Comparison of ENCODE assay signal across 1 cellular context in the genomic region with DNA sequence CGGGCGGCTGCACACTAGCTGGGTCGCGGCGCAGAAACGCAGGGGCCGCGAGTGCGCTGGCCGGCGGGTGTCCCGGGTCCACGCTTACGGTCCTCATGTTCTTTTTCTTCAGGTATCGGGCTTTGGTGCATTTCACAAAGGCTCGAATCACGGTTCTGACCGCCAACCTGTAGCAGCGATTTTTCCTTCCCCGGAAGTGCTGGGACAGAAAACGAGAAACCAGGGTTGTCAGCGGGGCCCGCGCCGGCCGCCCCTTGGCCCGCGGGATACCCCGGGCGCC.
TF ChIP-seq lines count a peak whose summit lies in the region.

No MANE protein-coding gene starts in this region.

TF ChIP-seq in K562, 482 proteins besides CTCF, POLR2A, EP300 and RAD21 (continues in another document):
- TF ChIP-seq, protein P1, sequence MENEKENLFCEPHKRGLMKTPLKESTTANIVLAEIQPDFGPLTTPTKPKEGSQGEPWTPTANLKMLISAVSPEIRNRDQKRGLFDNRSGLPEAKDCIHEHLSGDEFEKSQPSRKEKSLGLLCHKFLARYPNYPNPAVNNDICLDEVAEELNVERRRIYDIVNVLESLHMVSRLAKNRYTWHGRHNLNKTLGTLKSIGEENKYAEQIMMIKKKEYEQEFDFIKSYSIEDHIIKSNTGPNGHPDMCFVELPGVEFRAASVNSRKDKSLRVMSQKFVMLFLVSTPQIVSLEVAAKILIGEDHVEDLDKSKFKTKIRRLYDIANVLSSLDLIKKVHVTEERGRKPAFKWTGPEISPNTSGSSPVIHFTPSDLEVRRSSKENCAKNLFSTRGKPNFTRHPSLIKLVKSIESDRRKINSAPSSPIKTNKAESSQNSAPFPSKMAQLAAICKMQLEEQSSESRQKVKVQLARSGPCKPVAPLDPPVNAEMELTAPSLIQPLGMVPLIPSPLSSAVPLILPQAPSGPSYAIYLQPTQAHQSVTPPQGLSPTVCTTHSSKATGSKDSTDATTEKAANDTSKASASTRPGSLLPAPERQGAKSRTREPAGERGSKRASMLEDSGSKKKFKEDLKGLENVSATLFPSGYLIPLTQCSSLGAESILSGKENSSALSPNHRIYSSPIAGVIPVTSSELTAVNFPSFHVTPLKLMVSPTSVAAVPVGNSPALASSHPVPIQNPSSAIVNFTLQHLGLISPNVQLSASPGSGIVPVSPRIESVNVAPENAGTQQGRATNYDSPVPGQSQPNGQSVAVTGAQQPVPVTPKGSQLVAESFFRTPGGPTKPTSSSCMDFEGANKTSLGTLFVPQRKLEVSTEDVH (IDR thresholded peaks at IDR 0.05; ENCODE audit: low read depth, partially characterized antibody) = no peak
- TF ChIP-seq, protein P2, sequence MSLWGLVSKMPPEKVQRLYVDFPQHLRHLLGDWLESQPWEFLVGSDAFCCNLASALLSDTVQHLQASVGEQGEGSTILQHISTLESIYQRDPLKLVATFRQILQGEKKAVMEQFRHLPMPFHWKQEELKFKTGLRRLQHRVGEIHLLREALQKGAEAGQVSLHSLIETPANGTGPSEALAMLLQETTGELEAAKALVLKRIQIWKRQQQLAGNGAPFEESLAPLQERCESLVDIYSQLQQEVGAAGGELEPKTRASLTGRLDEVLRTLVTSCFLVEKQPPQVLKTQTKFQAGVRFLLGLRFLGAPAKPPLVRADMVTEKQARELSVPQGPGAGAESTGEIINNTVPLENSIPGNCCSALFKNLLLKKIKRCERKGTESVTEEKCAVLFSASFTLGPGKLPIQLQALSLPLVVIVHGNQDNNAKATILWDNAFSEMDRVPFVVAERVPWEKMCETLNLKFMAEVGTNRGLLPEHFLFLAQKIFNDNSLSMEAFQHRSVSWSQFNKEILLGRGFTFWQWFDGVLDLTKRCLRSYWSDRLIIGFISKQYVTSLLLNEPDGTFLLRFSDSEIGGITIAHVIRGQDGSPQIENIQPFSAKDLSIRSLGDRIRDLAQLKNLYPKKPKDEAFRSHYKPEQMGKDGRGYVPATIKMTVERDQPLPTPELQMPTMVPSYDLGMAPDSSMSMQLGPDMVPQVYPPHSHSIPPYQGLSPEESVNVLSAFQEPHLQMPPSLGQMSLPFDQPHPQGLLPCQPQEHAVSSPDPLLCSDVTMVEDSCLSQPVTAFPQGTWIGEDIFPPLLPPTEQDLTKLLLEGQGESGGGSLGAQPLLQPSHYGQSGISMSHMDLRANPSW (CRISPR knock-in tag; IDR thresholded peaks at IDR 0.05) = no peak
- no peak for TF ChIP-seq HMGN3 (IDR thresholded peaks at IDR 0.05; ENCODE audit: borderline replicate concordance, extremely low read depth, insufficient read length, low read depth, low read length)
- TF ChIP-seq, protein P3, sequence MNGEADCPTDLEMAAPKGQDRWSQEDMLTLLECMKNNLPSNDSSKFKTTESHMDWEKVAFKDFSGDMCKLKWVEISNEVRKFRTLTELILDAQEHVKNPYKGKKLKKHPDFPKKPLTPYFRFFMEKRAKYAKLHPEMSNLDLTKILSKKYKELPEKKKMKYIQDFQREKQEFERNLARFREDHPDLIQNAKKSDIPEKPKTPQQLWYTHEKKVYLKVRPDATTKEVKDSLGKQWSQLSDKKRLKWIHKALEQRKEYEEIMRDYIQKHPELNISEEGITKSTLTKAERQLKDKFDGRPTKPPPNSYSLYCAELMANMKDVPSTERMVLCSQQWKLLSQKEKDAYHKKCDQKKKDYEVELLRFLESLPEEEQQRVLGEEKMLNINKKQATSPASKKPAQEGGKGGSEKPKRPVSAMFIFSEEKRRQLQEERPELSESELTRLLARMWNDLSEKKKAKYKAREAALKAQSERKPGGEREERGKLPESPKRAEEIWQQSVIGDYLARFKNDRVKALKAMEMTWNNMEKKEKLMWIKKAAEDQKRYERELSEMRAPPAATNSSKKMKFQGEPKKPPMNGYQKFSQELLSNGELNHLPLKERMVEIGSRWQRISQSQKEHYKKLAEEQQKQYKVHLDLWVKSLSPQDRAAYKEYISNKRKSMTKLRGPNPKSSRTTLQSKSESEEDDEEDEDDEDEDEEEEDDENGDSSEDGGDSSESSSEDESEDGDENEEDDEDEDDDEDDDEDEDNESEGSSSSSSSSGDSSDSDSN (IDR thresholded peaks at IDR 0.05; ENCODE audit: borderline replicate concordance in 1 of 2, low read depth in 2 of 2, low read length in 2 of 2) = no peak
- TF ChIP-seq ESRRB (CRISPR knock-in tag; IDR thresholded peaks at IDR 0.05; ENCODE audit: borderline replicate concordance) = no peak
- no peak for TF ChIP-seq ERF (CRISPR knock-in tag; IDR thresholded peaks at IDR 0.05)
- TF ChIP-seq THRAP3 (IDR thresholded peaks at IDR 0.05; ENCODE audit: borderline replicate concordance) = no peak
- no peak for TF ChIP-seq GABPB1 (CRISPR knock-in tag; IDR thresholded peaks at IDR 0.05)
- 0 out of 2 replicates have a peak, but pooled peaks have one; percentile 50 for TF ChIP-seq TGIF2 (CRISPR knock-in tag; IDR thresholded peaks at IDR 0.05)
- no peak for TF ChIP-seq ZNF232 (CRISPR knock-in tag; IDR thresholded peaks at IDR 0.05)
- TF ChIP-seq GABPA (tag; conservative IDR thresholded peaks at IDR 0.05; ENCODE audit: low read depth) = 0 out of 2 replicates have a peak, but pooled peaks have one; percentile 86
- TF ChIP-seq, protein P4, sequence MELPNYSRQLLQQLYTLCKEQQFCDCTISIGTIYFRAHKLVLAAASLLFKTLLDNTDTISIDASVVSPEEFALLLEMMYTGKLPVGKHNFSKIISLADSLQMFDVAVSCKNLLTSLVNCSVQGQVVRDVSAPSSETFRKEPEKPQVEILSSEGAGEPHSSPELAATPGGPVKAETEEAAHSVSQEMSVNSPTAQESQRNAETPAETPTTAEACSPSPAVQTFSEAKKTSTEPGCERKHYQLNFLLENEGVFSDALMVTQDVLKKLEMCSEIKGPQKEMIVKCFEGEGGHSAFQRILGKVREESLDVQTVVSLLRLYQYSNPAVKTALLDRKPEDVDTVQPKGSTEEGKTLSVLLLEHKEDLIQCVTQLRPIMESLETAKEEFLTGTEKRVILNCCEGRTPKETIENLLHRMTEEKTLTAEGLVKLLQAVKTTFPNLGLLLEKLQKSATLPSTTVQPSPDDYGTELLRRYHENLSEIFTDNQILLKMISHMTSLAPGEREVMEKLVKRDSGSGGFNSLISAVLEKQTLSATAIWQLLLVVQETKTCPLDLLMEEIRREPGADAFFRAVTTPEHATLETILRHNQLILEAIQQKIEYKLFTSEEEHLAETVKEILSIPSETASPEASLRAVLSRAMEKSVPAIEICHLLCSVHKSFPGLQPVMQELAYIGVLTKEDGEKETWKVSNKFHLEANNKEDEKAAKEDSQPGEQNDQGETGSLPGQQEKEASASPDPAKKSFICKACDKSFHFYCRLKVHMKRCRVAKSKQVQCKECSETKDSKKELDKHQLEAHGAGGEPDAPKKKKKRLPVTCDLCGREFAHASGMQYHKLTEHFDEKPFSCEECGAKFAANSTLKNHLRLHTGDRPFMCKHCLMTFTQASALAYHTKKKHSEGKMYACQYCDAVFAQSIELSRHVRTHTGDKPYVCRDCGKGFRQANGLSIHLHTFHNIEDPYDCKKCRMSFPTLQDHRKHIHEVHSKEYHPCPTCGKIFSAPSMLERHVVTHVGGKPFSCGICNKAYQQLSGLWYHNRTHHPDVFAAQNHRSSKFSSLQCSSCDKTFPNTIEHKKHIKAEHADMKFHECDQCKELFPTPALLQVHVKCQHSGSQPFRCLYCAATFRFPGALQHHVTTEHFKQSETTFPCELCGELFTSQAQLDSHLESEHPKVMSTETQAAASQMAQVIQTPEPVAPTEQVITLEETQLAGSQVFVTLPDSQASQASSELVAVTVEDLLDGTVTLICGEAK (IDR thresholded peaks at IDR 0.05) = no peak
- TF ChIP-seq, protein P4 (CRISPR knock-in tag; IDR thresholded peaks at IDR 0.05) = 0 out of 2 replicates have a peak, but pooled peaks have one; percentile 13
- no peak for TF ChIP-seq ZC3H11A (IDR thresholded peaks at IDR 0.05; ENCODE audit: low read depth, low read length)
- TF ChIP-seq ZNF644 (tag; IDR thresholded peaks at IDR 0.05; ENCODE audit: low read depth) = no peak
- TF ChIP-seq FOXJ2 (tag; IDR thresholded peaks at IDR 0.05) = no peak
- TF ChIP-seq FOXK2 (conservative IDR thresholded peaks at IDR 0.05 in 1 of 2, IDR thresholded peaks at IDR 0.05 in 1 of 2; ENCODE audit: low read depth in 2 of 2) = no peak
- TF ChIP-seq MAFG (tag; conservative IDR thresholded peaks at IDR 0.05) = no peak
- TF ChIP-seq, protein P5, sequence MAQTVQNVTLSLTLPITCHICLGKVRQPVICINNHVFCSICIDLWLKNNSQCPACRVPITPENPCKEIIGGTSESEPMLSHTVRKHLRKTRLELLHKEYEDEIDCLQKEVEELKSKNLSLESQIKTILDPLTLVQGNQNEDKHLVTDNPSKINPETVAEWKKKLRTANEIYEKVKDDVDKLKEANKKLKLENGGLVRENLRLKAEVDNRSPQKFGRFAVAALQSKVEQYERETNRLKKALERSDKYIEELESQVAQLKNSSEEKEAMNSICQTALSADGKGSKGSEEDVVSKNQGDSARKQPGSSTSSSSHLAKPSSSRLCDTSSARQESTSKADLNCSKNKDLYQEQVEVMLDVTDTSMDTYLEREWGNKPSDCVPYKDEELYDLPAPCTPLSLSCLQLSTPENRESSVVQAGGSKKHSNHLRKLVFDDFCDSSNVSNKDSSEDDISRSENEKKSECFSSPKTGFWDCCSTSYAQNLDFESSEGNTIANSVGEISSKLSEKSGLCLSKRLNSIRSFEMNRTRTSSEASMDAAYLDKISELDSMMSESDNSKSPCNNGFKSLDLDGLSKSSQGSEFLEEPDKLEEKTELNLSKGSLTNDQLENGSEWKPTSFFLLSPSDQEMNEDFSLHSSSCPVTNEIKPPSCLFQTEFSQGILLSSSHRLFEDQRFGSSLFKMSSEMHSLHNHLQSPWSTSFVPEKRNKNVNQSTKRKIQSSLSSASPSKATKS (CRISPR knock-in tag; IDR thresholded peaks at IDR 0.05) = no peak
- TF ChIP-seq, protein P6, sequence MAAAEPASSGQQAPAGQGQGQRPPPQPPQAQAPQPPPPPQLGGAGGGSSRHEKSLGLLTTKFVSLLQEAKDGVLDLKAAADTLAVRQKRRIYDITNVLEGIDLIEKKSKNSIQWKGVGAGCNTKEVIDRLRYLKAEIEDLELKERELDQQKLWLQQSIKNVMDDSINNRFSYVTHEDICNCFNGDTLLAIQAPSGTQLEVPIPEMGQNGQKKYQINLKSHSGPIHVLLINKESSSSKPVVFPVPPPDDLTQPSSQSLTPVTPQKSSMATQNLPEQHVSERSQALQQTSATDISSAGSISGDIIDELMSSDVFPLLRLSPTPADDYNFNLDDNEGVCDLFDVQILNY (CRISPR knock-in tag; IDR thresholded peaks at IDR 0.05) = no peak
- no peak for TF ChIP-seq SNIP1 (IDR thresholded peaks at IDR 0.05; ENCODE audit: low read depth)
- TF ChIP-seq NRF1 (conservative IDR thresholded peaks at IDR 0.05 in 1 of 2, IDR thresholded peaks at IDR 0.05 in 1 of 2) = no peak
- 0 out of 2 replicates have a peak, but pooled peaks have one; percentile 33 for TF ChIP-seq NR3C1 (CRISPR knock-in tag; IDR thresholded peaks at IDR 0.05)
- TF ChIP-seq YY1 (IDR thresholded peaks at IDR 0.05; ENCODE audit: borderline replicate concordance in 1 of 3, control insufficient read depth in 1 of 3, extremely low read depth in 1 of 3, insufficient read depth in 3 of 3, insufficient read length in 1 of 3, insufficient replicate concordance in 2 of 3, low read depth in 1 of 3, low read length in 2 of 3) = no peak
- no peak for TF ChIP-seq FOXA3 (CRISPR knock-in tag; conservative IDR thresholded peaks at IDR 0.05 in 1 of 2, IDR thresholded peaks at IDR 0.05 in 1 of 2)
- TF ChIP-seq SAFB2 (IDR thresholded peaks at IDR 0.05; ENCODE audit: borderline replicate concordance, low read depth, low read length, severe bottlenecking) = no peak
- TF ChIP-seq SRSF3 (IDR thresholded peaks at IDR 0.05; ENCODE audit: insufficient read depth, low read length) = 0 out of 2 replicates have a peak, but pooled peaks have one; percentile 82
- no peak for TF ChIP-seq NCOA6 (IDR thresholded peaks at IDR 0.05)
- no peak for TF ChIP-seq ZNF785 (CRISPR knock-in tag; IDR thresholded peaks at IDR 0.05)
- no peak for TF ChIP-seq ZFP36 (IDR thresholded peaks at IDR 0.05; ENCODE audit: low read depth, low read length, partially characterized antibody)
- TF ChIP-seq POLR2H (tag; IDR thresholded peaks at IDR 0.05; ENCODE audit: low read depth) = no peak
- TF ChIP-seq CEBPG (CRISPR knock-in tag; IDR thresholded peaks at IDR 0.05) = no peak
- no peak for TF ChIP-seq CEBPG (tag; conservative IDR thresholded peaks at IDR 0.05 in 1 of 2, IDR thresholded peaks at IDR 0.05 in 1 of 2)
- no peak for TF ChIP-seq ZFX (CRISPR knock-in tag; IDR thresholded peaks at IDR 0.05)
- no peak for TF ChIP-seq CREB1 (IDR thresholded peaks at IDR 0.05)
- TF ChIP-seq CREB1 (CRISPR knock-in tag; IDR thresholded peaks at IDR 0.05) = no peak
- TF ChIP-seq ETV1 (tag; conservative IDR thresholded peaks at IDR 0.05; ENCODE audit: low read depth) = no peak
- TF ChIP-seq ZNF707 (CRISPR knock-in tag; conservative IDR thresholded peaks at IDR 0.05) = no peak
- no peak for TF ChIP-seq SPI1 (IDR thresholded peaks at IDR 0.05; ENCODE audit: borderline replicate concordance, low read depth, low read length)
